4 cellular contexts compared by ENCODE assay signal in the genomic region with DNA sequence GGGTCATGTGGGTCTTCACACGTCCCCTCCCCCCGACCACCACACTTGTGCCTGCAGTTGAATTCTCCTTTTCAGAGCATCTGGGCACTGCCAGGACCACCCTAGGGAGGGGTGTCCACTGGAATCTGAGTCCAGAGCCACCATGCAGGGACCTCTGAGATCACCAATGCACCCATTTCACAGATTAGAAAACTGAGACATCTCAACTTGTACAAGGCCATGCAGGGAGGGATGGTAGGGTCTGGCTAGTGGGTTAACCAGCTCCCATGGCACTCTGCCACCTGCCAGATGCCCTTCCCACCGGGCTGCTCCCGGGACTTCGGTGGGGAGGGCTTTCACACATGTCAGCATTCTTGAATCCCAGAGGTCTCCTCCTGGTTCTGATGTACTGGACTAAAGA.
"Had no signal": no experiment of that assay in that cellular context is flagged by ENCODE, and none has a peak within 500 bp of the region (broad histone marks: within the 10 kb centered on the region; RNA-seq: fewer than 3 reads in every experiment).

No MANE protein-coding gene starts in this region.

- H3K27ac ChIP-seq: GM23248, HL-60, KMS-11 had no signal

- H3K4me2 ChIP-seq: KMS-11 had no signal

- H3K9me3 ChIP-seq: HAP-1 had no signal

- H2AFZ ChIP-seq: GM23248 had no signal

- H3K36me3 ChIP-seq: HAP-1 had no signal

- H3K9ac ChIP-seq: GM23248, KMS-11 had no signal

- H3K4me3 ChIP-seq: GM23248, HAP-1 had no signal
